Comparison of ENCODE assay signal across 22 cellular contexts in genomic region chr10:132858121-132859081, GRCh38.
DNase-seq lines count a peak whose midpoint lies in the region; ATAC-seq and TF ChIP-seq lines count a peak whose summit lies in the region.
"Had no signal": no experiment of that assay in that cellular context is flagged by ENCODE, and none has a peak within 500 bp of the region (broad histone marks: within the 10 kb centered on the region; RNA-seq: fewer than 3 reads in every experiment).

No MANE protein-coding gene starts in this region.

- H3K9me3 Mint-ChIP-seq in CD14-positive monocyte: peaks cover 0 to 12% (median 2%) of the 10 kb centered on the region in 7 donors
- peaks cover 2% of the 10 kb centered on the region for H3K9me3 Mint-ChIP-seq in endodermal cell
- peaks cover 5% of the 10 kb centered on the region for H3K9me3 Mint-ChIP-seq in neural progenitor cell
- H3K9me3 Mint-ChIP-seq: activated T-helper 1 cell treated with anti-CD3 and anti-CD28 coated beads, Interleukin-12 subunit alpha, Interleukin-12 subunit beta, Interleukin-2, Interleukin-4 antibody, amounts not matched to agents 30 ng/mL and 10 ng/mL and 1 ng/mL, durations not matched to agents 14 hours and 24 hours and 36 hours had no signal

- H3K27me3 Mint-ChIP-seq in CD14-positive monocyte (ENCODE audit: low read depth in 3 of 3): peaks cover 4 to 28% (median 11%) of the 10 kb centered on the region in 3 donors
- no peaks in the 10 kb centered on the region for H3K27me3 Mint-ChIP-seq in endodermal cell (ENCODE audit: insufficient read depth)
- H3K27me3 Mint-ChIP-seq in neural progenitor cell (ENCODE audit: insufficient read depth, low read depth): peaks cover 2% of the 10 kb centered on the region

- H3K9ac ChIP-seq in DND-41 (ENCODE audit: low read depth, low read length) (no peak overlapping the region), endodermal cell (ENCODE audit: extremely low read depth, low read length, poor library complexity, severe bottlenecking) (no peak overlapping the region), neural progenitor cell (no peak overlapping the region)

- no peak overlapping the region for H3K4me2 ChIP-seq in DND-41 (ENCODE audit: insufficient read depth, low read length)
- no peak overlapping the region for H3K4me2 ChIP-seq in neural progenitor cell

- peak; percentile 44 for DNase-seq in CD14-positive monocyte (ENCODE audit: low spot score)
- peak; percentile 4 for DNase-seq in DND-41
- DNase-seq in endodermal cell: peak; percentile 51
- peak; percentile 86 for DNase-seq in mesenteric fat pad (ENCODE audit: low spot score)
- DNase-seq in DMS79 treated with DMSO at 0.1 percent for 48 hours (lab: John Stamatoyannopoulos, UW): no peak
- DNase-seq in NCI-H2171 (lab: John Stamatoyannopoulos, UW): no peak
- no peak for DNase-seq in neural progenitor cell (ENCODE audit: low spot score)
- DNase-seq: activated CD8-positive, alpha-beta T cell treated with anti-CD3 and anti-CD28 coated beads, Interleukin-2, amount 10 ng/mL, durations not matched to agents 7 days and 5 days; amygdala; caudate nucleus; CD8-positive, alpha-beta memory T cell; GOT3; NCI-H1105; NCI-H2081; NCI-H510A; stimulated activated naive CD8-positive, alpha-beta T cell treated with anti-CD3 and anti-CD28 coated beads, Interleukin-15, Interleukin-2, amounts not matched to agents 100 U/mL and 50 U/mL, for 24 hours; T-helper 9 cell; transverse colon had no signal

- no peaks in the 10 kb centered on the region for H3K36me3 ChIP-seq in DND-41 (ENCODE audit: insufficient read depth, low read length)
- H3K36me3 ChIP-seq in endodermal cell (ENCODE audit: control insufficient read depth, insufficient read depth, low read length): no peaks in the 10 kb centered on the region
- no peaks in the 10 kb centered on the region for H3K36me3 ChIP-seq in neural progenitor cell
- H3K36me3 ChIP-seq: transverse colon had no signal

- TF ChIP-seq CTCF in CD14-positive monocyte (IDR thresholded peaks at IDR 0.05) (no peak), DND-41 (IDR thresholded peaks at IDR 0.05; ENCODE audit: borderline replicate concordance, extremely low read depth, low read length, poor library complexity, severe bottlenecking) (no peak), endodermal cell (conservative IDR thresholded peaks at IDR 0.05) (no peak), neural progenitor cell (IDR thresholded peaks at IDR 0.05) (no peak)

- H2AFZ ChIP-seq in DND-41 (ENCODE audit: low read depth, low read length): no peak overlapping the region
- H2AFZ ChIP-seq in neural progenitor cell (replicated peaks): no peak overlapping the region

- no peaks in the 10 kb centered on the region for H3K27me3 ChIP-seq in DND-41 (ENCODE audit: insufficient read depth, low read length, poor library complexity)
- H3K27me3 ChIP-seq in endodermal cell (ENCODE audit: control insufficient read depth, insufficient read depth, low read length, poor library complexity, severe bottlenecking): no peaks in the 10 kb centered on the region
- H3K27me3 ChIP-seq in neural progenitor cell: peaks cover 4% of the 10 kb centered on the region

- peaks cover 11% of the 10 kb centered on the region for H3K4me1 ChIP-seq in DND-41 (ENCODE audit: insufficient read depth, low read length)
- no peaks in the 10 kb centered on the region for H3K4me1 ChIP-seq in endodermal cell (ENCODE audit: control insufficient read depth, insufficient read depth, low read length)
- no peaks in the 10 kb centered on the region for H3K4me1 ChIP-seq in neural progenitor cell

- ATAC-seq in DND-41 (ENCODE audit: insufficient read depth, low read depth): no peak
- no peak for ATAC-seq in HG03439 (IDR thresholded peaks at IDR 0.05; ENCODE audit: unreplicated experiment)
- ATAC-seq: activated CD8-positive, alpha-beta T cell treated with anti-CD3 and anti-CD28 coated beads, Interleukin-2, amount 10 ng/mL, durations not matched to agents 7 days and 5 days; naive thymus-derived CD8-positive, alpha-beta T cell; stimulated activated naive CD8-positive, alpha-beta T cell treated with anti-CD3 and anti-CD28 coated beads, Interleukin-15, Interleukin-2, amounts not matched to agents 100 U/mL and 50 U/mL, for 24 hours had no signal

- H3K79me2 ChIP-seq in DND-41 (ENCODE audit: insufficient read depth, low read length) (no peaks in the 10 kb centered on the region), neural progenitor cell (ENCODE audit: low read depth) (no peaks in the 10 kb centered on the region)

- H3K9me3 ChIP-seq in DND-41 (ENCODE audit: insufficient read depth, low read length, severe bottlenecking): no peaks in the 10 kb centered on the region
- H3K9me3 ChIP-seq in endodermal cell (ENCODE audit: control insufficient read depth, low read length): no peaks in the 10 kb centered on the region
- H3K9me3 ChIP-seq in neural progenitor cell (ENCODE audit: low read depth): no peaks in the 10 kb centered on the region
- H3K9me3 ChIP-seq: transverse colon had no signal

- 92 to 94% methylated on average over 17 to 44 of the region's 45 CpGs for WGBS in endodermal cell (ENCODE audit: insufficient coverage in 1 of 2, insufficient read length in 1 of 2), 2 experiments

- H4K20me1 ChIP-seq in DND-41 (ENCODE audit: insufficient read depth, low read length): no peaks in the 10 kb centered on the region
- no peaks in the 10 kb centered on the region for H4K20me1 ChIP-seq in neural progenitor cell (ENCODE audit: low read depth)

- no peak overlapping the region for H3K4me3 ChIP-seq in DND-41 (ENCODE audit: low read depth in 1 of 2, low read length in 2 of 2)
- H3K4me3 ChIP-seq in endodermal cell (ENCODE audit: low read length): no peak overlapping the region
- H3K4me3 ChIP-seq in neural progenitor cell: no peak overlapping the region
- H3K4me3 ChIP-seq: skin epidermis, transverse colon had no signal

- H3K36me3 Mint-ChIP-seq in CD14-positive monocyte (no peaks in the 10 kb centered on the region), endodermal cell (ENCODE audit: low read depth) (no peaks in the 10 kb centered on the region), neural progenitor cell (no peaks in the 10 kb centered on the region)
- H3K36me3 Mint-ChIP-seq: CD8-positive, alpha-beta memory T cell had no signal

- no peaks in the 10 kb centered on the region for H3F3A ChIP-seq in neural progenitor cell (ENCODE audit: low read depth)

- H3K4me3 Mint-ChIP-seq in CD14-positive monocyte (no peak overlapping the region), endodermal cell (no peak overlapping the region), neural progenitor cell (no peak overlapping the region)
- H3K4me3 Mint-ChIP-seq: activated CD8-positive, alpha-beta T cell treated with anti-CD3 and anti-CD28 coated beads, Interleukin-2, amount 10 ng/mL, durations not matched to agents 7 days and 5 days; activated T-helper 1 cell treated with anti-CD3 and anti-CD28 coated beads, Interleukin-12 subunit alpha, Interleukin-12 subunit beta, Interleukin-2, Interleukin-4 antibody, amounts not matched to agents 30 ng/mL and 10 ng/mL and 1 ng/mL, durations not matched to agents 14 hours and 24 hours and 36 hours; CD8-positive, alpha-beta memory T cell; naive thymus-derived CD8-positive, alpha-beta T cell had no signal

- no peak overlapping the region for H3K27ac ChIP-seq in DND-41 (ENCODE audit: low read length)
- H3K27ac ChIP-seq in endodermal cell (ENCODE audit: low read depth, low read length): no peak overlapping the region
- H3K27ac ChIP-seq in neural progenitor cell: no peak overlapping the region
- H3K27ac ChIP-seq: skin epidermis, transverse colon had no signal

- H3K4me1 Mint-ChIP-seq in CD14-positive monocyte (peaks cover 4% of the 10 kb centered on the region), endodermal cell (no peaks in the 10 kb centered on the region), neural progenitor cell (peaks cover 12% of the 10 kb centered on the region)

- no peak overlapping the region for H3K27ac Mint-ChIP-seq in CD14-positive monocyte
- H3K27ac Mint-ChIP-seq in endodermal cell: no peak overlapping the region
- no peak overlapping the region for H3K27ac Mint-ChIP-seq in neural progenitor cell
- H3K27ac Mint-ChIP-seq: activated CD8-positive, alpha-beta T cell treated with anti-CD3 and anti-CD28 coated beads, Interleukin-2, amount 10 ng/mL, durations not matched to agents 7 days and 5 days; activated T-helper 1 cell treated with anti-CD3 and anti-CD28 coated beads, Interleukin-12 subunit alpha, Interleukin-12 subunit beta, Interleukin-2, Interleukin-4 antibody, amounts not matched to agents 30 ng/mL and 10 ng/mL and 1 ng/mL, durations not matched to agents 14 hours and 24 hours and 36 hours; CD8-positive, alpha-beta memory T cell; naive thymus-derived CD8-positive, alpha-beta T cell had no signal

- intact Hi-C loops in CD14-positive monocyte (cut with micrococcal nuclease): no loop called here

Comparison
In these comparisons a context has a peak if more than half of its experiments do, and no peak if none do; other contexts are left out.
1. DNase-seq: peak in CD14-positive monocyte (single experiment), DND-41 (single experiment), endodermal cell (single experiment) and mesenteric fat pad (single experiment); none in DMS79 treated with DMSO at 0.1 percent for 48 hours (single experiment), NCI-H2171 (single experiment) and neural progenitor cell (single experiment).